ENCODE assay signal across 17 cellular contexts in the genomic region with DNA sequence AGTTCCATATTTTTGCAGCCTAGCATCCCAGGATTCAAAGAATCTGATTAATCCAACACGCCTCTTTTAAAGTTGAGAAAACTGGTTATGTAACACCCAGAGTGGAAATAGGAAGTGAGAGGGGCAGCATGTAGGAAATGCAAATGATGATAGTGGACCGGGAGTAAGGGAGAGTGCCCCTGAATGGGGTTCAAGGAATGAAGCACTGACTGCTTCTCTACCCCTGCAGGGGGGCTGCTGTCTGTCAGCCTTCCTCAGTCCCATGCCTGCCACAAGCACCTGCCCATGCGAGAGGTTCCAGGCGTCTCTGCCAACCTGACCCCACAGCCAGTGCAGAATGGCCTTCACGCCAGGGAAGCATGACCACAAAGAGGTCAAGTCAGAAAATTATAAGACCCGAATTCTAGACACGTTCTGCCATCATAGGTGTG.
DNase-seq lines count a peak whose midpoint lies in the region; ATAC-seq lines count a peak whose summit lies in the region.
"Had no signal": no experiment of that assay in that cellular context is flagged by ENCODE, and none has a peak within 500 bp of the region (broad histone marks: within the 10 kb centered on the region; RNA-seq: fewer than 3 reads in every experiment).

No MANE protein-coding gene starts in this region.

- H3K27ac ChIP-seq in caudate nucleus (ENCODE audit: low read depth, low read length): no peak overlapping the region
- H3K27ac ChIP-seq: thoracic aorta had no signal

- peaks cover 85% of the 10 kb centered on the region for H3K4me1 Mint-ChIP-seq in activated naive CD8-positive, alpha-beta T cell treated with anti-CD3 and anti-CD28 coated beads for 36 hours

- no peaks in the 10 kb centered on the region for H3K27me3 Mint-ChIP-seq in activated naive CD8-positive, alpha-beta T cell treated with anti-CD3 and anti-CD28 coated beads for 36 hours
- H3K27me3 Mint-ChIP-seq: naive thymus-derived CD4-positive, alpha-beta T cell had no signal

- peak overlapping the region; percentile 97 for H3K27ac Mint-ChIP-seq in activated naive CD8-positive, alpha-beta T cell treated with anti-CD3 and anti-CD28 coated beads for 36 hours

- peaks cover 16% of the 10 kb centered on the region for H3K9me3 Mint-ChIP-seq in activated naive CD8-positive, alpha-beta T cell treated with anti-CD3 and anti-CD28 coated beads for 36 hours

- ATAC-seq in GM21529 (IDR thresholded peaks at IDR 0.05; ENCODE audit: unreplicated experiment): no peak
- ATAC-seq: naive thymus-derived CD4-positive, alpha-beta T cell; PC-3 had no signal

- peaks cover 24% of the 10 kb centered on the region for H3K36me3 Mint-ChIP-seq in activated naive CD8-positive, alpha-beta T cell treated with anti-CD3 and anti-CD28 coated beads for 36 hours

- peak overlapping the region; percentile 42 for H3K4me3 Mint-ChIP-seq in activated naive CD8-positive, alpha-beta T cell treated with anti-CD3 and anti-CD28 coated beads for 36 hours

- DNase-seq in activated CD8-positive, alpha-beta memory T cell treated with anti-CD3 and anti-CD28 coated beads for 24 hours: peak; percentile 56
- no peak for DNase-seq in activated CD8-positive, alpha-beta memory T cell treated with anti-CD3 and anti-CD28 coated beads, Interleukin-2, amount 50 U/mL, for 4 hours
- DNase-seq in MV-4-11 (lab: John Stamatoyannopoulos, UW) (peak; percentile 67), DMS114 treated with DMSO at 0.1 percent for 48 hours (lab: John Stamatoyannopoulos, UW; ENCODE audit: unreplicated experiment) (no peak), caudate nucleus (lab: John Stamatoyannopoulos, UW) (no peak)
- DNase-seq in activated naive CD8-positive, alpha-beta T cell treated with anti-CD3 and anti-CD28 coated beads for 36 hours: no peak
- peak; percentile 25 for DNase-seq in stimulated activated CD8-positive, alpha-beta memory T cell treated with anti-CD3 and anti-CD28 coated beads, Interleukin-4, amount 100 ng/mL, for 48 hours
- DNase-seq: activated effector memory CD4-positive, alpha-beta T cell treated with Interleukin-2 at 50 U/mL for 16 hours; Calu3; effector CD8-positive, alpha-beta T cell; KBM-7; NCI-H1436 treated with DMSO at 0.1 percent for 48 hours; NCI-H345; PC-3 had no signal

Comparison
In these comparisons a context has a peak if more than half of its experiments do, and no peak if none do; other contexts are left out.
1. DNase-seq: peak in activated CD8-positive, alpha-beta memory T cell treated with anti-CD3 and anti-CD28 coated beads for 24 hours (single experiment), MV-4-11 (single experiment) and stimulated activated CD8-positive, alpha-beta memory T cell treated with anti-CD3 and anti-CD28 coated beads, Interleukin-4, amount 100 ng/mL, for 48 hours (single experiment); none in activated CD8-positive, alpha-beta memory T cell treated with anti-CD3 and anti-CD28 coated beads, Interleukin-2, amount 50 U/mL, for 4 hours (single experiment), activated naive CD8-positive, alpha-beta T cell treated with anti-CD3 and anti-CD28 coated beads for 36 hours (single experiment), DMS114 treated with DMSO at 0.1 percent for 48 hours (single experiment) and caudate nucleus (0 of 61).